9 cellular contexts compared by ENCODE assay signal in the genomic region with DNA sequence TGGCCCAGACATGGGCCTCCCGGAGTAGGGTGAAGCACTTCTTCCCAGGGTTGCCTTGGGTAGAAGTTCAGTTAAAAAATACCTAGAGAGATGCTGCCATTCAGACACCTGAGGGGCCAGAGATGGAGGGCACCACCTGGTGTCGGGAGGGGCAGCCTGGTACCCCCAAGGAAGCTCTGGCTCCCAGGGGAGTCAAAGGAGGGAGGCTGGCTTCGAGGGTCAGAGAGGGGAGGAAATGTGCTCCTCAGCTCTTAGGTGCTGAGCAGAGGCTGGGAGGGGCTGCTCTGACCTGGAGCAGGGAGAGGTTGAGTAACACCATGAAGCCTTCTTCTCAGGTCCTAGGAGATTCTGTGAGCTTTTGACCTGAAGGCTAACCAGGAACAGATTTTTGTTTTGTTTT. TPM values are rescaled to one million over a fixed set of nuclear protein-coding genes. Genes with fewer than 3 reads are reported as not detected.
DNase-seq lines count a peak whose midpoint lies in the region; ATAC-seq, FAIRE-seq and TF ChIP-seq lines count a peak whose summit lies in the region.
"Had no signal": no experiment of that assay in that cellular context is flagged by ENCODE, and none has a peak within 500 bp of the region (broad histone marks: within the 10 kb centered on the region; RNA-seq: fewer than 3 reads in every experiment).

No MANE protein-coding gene starts in this region.

- intact Hi-C loops in activated CD8-positive, alpha-beta T cell treated with anti-CD3 and anti-CD28 coated beads for 36 hours (cut with micrococcal nuclease): loop anchor here (5.0 kb wide), 1 partner anchor 53 kb away; a partner anchor contains a TSS

- H3K27ac ChIP-seq in stomach smooth muscle (ENCODE audit: low read length): no peak overlapping the region

- peak overlapping the region; percentile 36 to 68 for H3K9ac ChIP-seq in stomach smooth muscle (ENCODE audit: low read length in 2 of 2)

- TF ChIP-seq POLR2A in GM12892 (IDR thresholded peaks at IDR 0.05; ENCODE audit: low read depth, low read length): no peak

- CTCF ChIA-PET in activated CD8-positive, alpha-beta T cell treated with anti-CD3 and anti-CD28 coated beads for 36 hours (lab: Charles Lee): interaction anchor here (0.9 to 1.6 kb wide), 5 partner anchors 38 to 375 kb away, joined by 3 to 4 read pairs (median 4); a partner anchor contains a TSS

- POLR2A ChIA-PET in activated CD8-positive, alpha-beta T cell treated with anti-CD3 and anti-CD28 coated beads for 36 hours (lab: Charles Lee): interaction anchor here (0.6 to 4.1 kb wide), 5 partner anchors 12 to 1232 kb away, joined by 3 to 34 read pairs (median 4); a partner anchor contains a TSS

- H3K9me3 Mint-ChIP-seq in T-helper 1 cell treated with Interleukin-12 subunit alpha and Interleukin-12 subunit beta and Interleukin-4 antibody, amounts not matched to agents 30 μg/mL and 1 μg/mL, for 36 hours: no peaks in the 10 kb centered on the region
- no peaks in the 10 kb centered on the region for H3K9me3 Mint-ChIP-seq in activated CD8-positive, alpha-beta T cell treated with anti-CD3 and anti-CD28 coated beads for 36 hours

- H3K27me3 ChIP-seq in stomach smooth muscle (ENCODE audit: control insufficient read depth in 1 of 2, insufficient read depth in 2 of 2, low read length in 2 of 2): no peaks in the 10 kb centered on the region

- H3K9me3 ChIP-seq in iPS-18c (ENCODE audit: control insufficient read depth, insufficient read depth, low read length) (no peaks in the 10 kb centered on the region), stomach smooth muscle (ENCODE audit: control insufficient read depth in 2 of 2, low read length in 2 of 2) (no peaks in the 10 kb centered on the region)

- ATAC-seq in activated CD8-positive, alpha-beta T cell treated with anti-CD3 and anti-CD28 coated beads for 36 hours: no peak
- no peak for ATAC-seq in GM21423 (IDR thresholded peaks at IDR 0.05; ENCODE audit: unreplicated experiment)

- peak overlapping the region; percentile 100 for H3K4me3 Mint-ChIP-seq in T-helper 1 cell treated with Interleukin-12 subunit alpha and Interleukin-12 subunit beta and Interleukin-4 antibody, amounts not matched to agents 30 μg/mL and 1 μg/mL, for 36 hours
- peak overlapping the region; percentile 95 for H3K4me3 Mint-ChIP-seq in activated CD8-positive, alpha-beta T cell treated with anti-CD3 and anti-CD28 coated beads for 36 hours

- H3K4me1 ChIP-seq in stomach smooth muscle (ENCODE audit: control insufficient read depth, insufficient read depth, low read length): peaks cover 35% of the 10 kb centered on the region

- H3K4me1 Mint-ChIP-seq in T-helper 1 cell treated with Interleukin-12 subunit alpha and Interleukin-12 subunit beta and Interleukin-4 antibody, amounts not matched to agents 30 μg/mL and 1 μg/mL, for 36 hours (ENCODE audit: low read depth): peaks cover 59% of the 10 kb centered on the region
- peaks cover 56% of the 10 kb centered on the region for H3K4me1 Mint-ChIP-seq in activated CD8-positive, alpha-beta T cell treated with anti-CD3 and anti-CD28 coated beads for 36 hours (ENCODE audit: low read depth)

- H3K27ac Mint-ChIP-seq in T-helper 1 cell treated with Interleukin-12 subunit alpha and Interleukin-12 subunit beta and Interleukin-4 antibody, amounts not matched to agents 30 μg/mL and 1 μg/mL, for 36 hours: peak overlapping the region; percentile 92
- H3K27ac Mint-ChIP-seq in activated CD8-positive, alpha-beta T cell treated with anti-CD3 and anti-CD28 coated beads for 36 hours: peak overlapping the region; percentile 69

- no peak for FAIRE-seq in GM12892 (lab: Jason Lieb, UNC)

- DNase-seq in T-helper 1 cell: no peak
- DNase-seq in activated CD8-positive, alpha-beta T cell treated with anti-CD3 and anti-CD28 coated beads for 36 hours: no peak
- DNase-seq in NCI-H2196 treated with DMSO at 0.1 percent for 48 hours (lab: John Stamatoyannopoulos, UW; ENCODE audit: unreplicated experiment): no peak
- no peak for DNase-seq in GM12892 (ENCODE audit: insufficient read length)
- DNase-seq: NCI-H226 had no signal

- peaks cover 32% of the 10 kb centered on the region for H3K36me3 Mint-ChIP-seq in T-helper 1 cell treated with Interleukin-12 subunit alpha and Interleukin-12 subunit beta and Interleukin-4 antibody, amounts not matched to agents 30 μg/mL and 1 μg/mL, for 36 hours (ENCODE audit: low read depth)
- H3K36me3 Mint-ChIP-seq in activated CD8-positive, alpha-beta T cell treated with anti-CD3 and anti-CD28 coated beads for 36 hours (ENCODE audit: low read depth): peaks cover 7% of the 10 kb centered on the region

- TF ChIP-seq CTCF in activated CD8-positive, alpha-beta T cell treated with anti-CD3 and anti-CD28 coated beads for 36 hours (IDR thresholded peaks at IDR 0.05): no peak

- H3K36me3 ChIP-seq in stomach smooth muscle (ENCODE audit: control insufficient read depth in 2 of 2, insufficient read depth in 2 of 2, low read length in 2 of 2): no peaks in the 10 kb centered on the region

- peak overlapping the region; percentile 95; the same call in 1 of the 2 replicates for H3K4me3 ChIP-seq in iPS-18c (ENCODE audit: insufficient read depth, low read depth, low read length)
- peak overlapping the region in 1 of 2 donors; percentile 95 for H3K4me3 ChIP-seq in stomach smooth muscle (ENCODE audit: low read length in 2 of 2)

- no peaks in the 10 kb centered on the region for H3K27me3 Mint-ChIP-seq in T-helper 1 cell treated with Interleukin-12 subunit alpha and Interleukin-12 subunit beta and Interleukin-4 antibody, amounts not matched to agents 30 μg/mL and 1 μg/mL, for 36 hours (ENCODE audit: low read depth)
- no peaks in the 10 kb centered on the region for H3K27me3 Mint-ChIP-seq in activated CD8-positive, alpha-beta T cell treated with anti-CD3 and anti-CD28 coated beads for 36 hours

RNA-seq across cellular contexts. Expression of a gene that starts 1.1 kb away (rescaled TPM):
- total RNA-seq in activated CD8-positive, alpha-beta T cell treated with anti-CD3 and anti-CD28 coated beads for 36 hours: 1 to 10 TPM; 6.8 to 7.7 TPM
- 2.4 TPM for polyA plus RNA-seq in GM12892 (2012; ENCODE audit: missing spikeins)

RNA-seq across cellular contexts. Expression of a gene that starts 1.4 kb away (rescaled TPM):
- 1 to 10 TPM; 4.1 to 5.2 TPM for total RNA-seq in activated CD8-positive, alpha-beta T cell treated with anti-CD3 and anti-CD28 coated beads for 36 hours
- 1.7 TPM for polyA plus RNA-seq in GM12892 (2012; ENCODE audit: missing spikeins)

RNA-seq across cellular contexts. Expression of a gene that starts 50.4 kb away (rescaled TPM):
- 10 to 100 TPM; 45.5 to 47.7 TPM for total RNA-seq in activated CD8-positive, alpha-beta T cell treated with anti-CD3 and anti-CD28 coated beads for 36 hours
- polyA plus RNA-seq in GM12892 (2012; ENCODE audit: missing spikeins): 33.8 TPM
